Comparison of ENCODE assay signal across 1 cellular context in genomic region chr2:159712194-159712928, GRCh38.
A peak's percentile ranks its signal among the peaks of the same experiment; 100 is the strongest.
TF ChIP-seq lines count a peak whose summit lies in the region.

Gene MARCHF7 (plus strand): TSS chr2:159712506. CDS start chr2:159729023, 16,517 bp downstream.

TF ChIP-seq in K562, 482 proteins besides CTCF, POLR2A, EP300 and RAD21 (continued from another document and continues in another):
- TF ChIP-seq HNRNPL (IDR thresholded peaks at IDR 0.05; ENCODE audit: low read depth, low read length) (peak; percentile 97), MIER1 (IDR thresholded peaks at IDR 0.05; ENCODE audit: low read depth) (no peak), NELFE (IDR thresholded peaks at IDR 0.05; ENCODE audit: insufficient read depth, insufficient read length) (peak; percentile 51), CHCHD3 (CRISPR knock-in tag; IDR thresholded peaks at IDR 0.05) (0 out of 2 replicates have a peak, but pooled peaks have one; percentile 87), WHSC1 (IDR thresholded peaks at IDR 0.05; ENCODE audit: low read length) (no peak), TEAD2 (tag; IDR thresholded peaks at IDR 0.05) (no peak), IRF1 (CRISPR knock-in tag; IDR thresholded peaks at IDR 0.05; ENCODE audit: borderline replicate concordance) (no peak), SRF (CRISPR knock-in tag; IDR thresholded peaks at IDR 0.05) (peak in 1 of 2 experiments; percentile 64; a peak in 3 of 4 replicates), DLX4 (CRISPR knock-in tag; IDR thresholded peaks at IDR 0.05) (no peak), CHD4 (IDR thresholded peaks at IDR 0.05; ENCODE audit: insufficient read depth, insufficient replicate concordance, low read depth, low read length, poor library complexity, severe bottlenecking) (no peak), ZFX (CRISPR knock-in tag; IDR thresholded peaks at IDR 0.05) (peak; percentile 100), NCOA2 (IDR thresholded peaks at IDR 0.05; ENCODE audit: partially characterized antibody in 2 of 2) (no peak), THRB (CRISPR knock-in tag; conservative IDR thresholded peaks at IDR 0.05) (0 out of 2 replicates have a peak, but pooled peaks have one; percentile 25), RNF219 (CRISPR knock-in tag; IDR thresholded peaks at IDR 0.05) (no peak), ZNF785 (CRISPR knock-in tag; IDR thresholded peaks at IDR 0.05) (no peak), STAG1 (CRISPR knock-in tag; IDR thresholded peaks at IDR 0.05; ENCODE audit: borderline replicate concordance) (no peak; the same call in 1 of the 2 replicates), PHB (CRISPR knock-in tag; IDR thresholded peaks at IDR 0.05) (no peak), NCOA1 (IDR thresholded peaks at IDR 0.05; ENCODE audit: low read depth) (peak; percentile 74; the same call in 1 of the 2 replicates), MEF2D (tag; conservative IDR thresholded peaks at IDR 0.05; ENCODE audit: low read depth) (no peak), ETV1 (tag; conservative IDR thresholded peaks at IDR 0.05; ENCODE audit: low read depth) (peak; percentile 90), RNF2 (IDR thresholded peaks at IDR 0.05) (0 out of 2 replicates have a peak, but pooled peaks have one; percentile 2), ARID3A (IDR thresholded peaks at IDR 0.05; ENCODE audit: borderline replicate concordance, low read depth, low read length) (no peak), ATF6 (CRISPR knock-in tag; IDR thresholded peaks at IDR 0.05) (peak; percentile 31; the same call in 1 of the 2 replicates), FOXP1 (CRISPR knock-in tag; IDR thresholded peaks at IDR 0.05) (peak; percentile 91), XRCC5 (IDR thresholded peaks at IDR 0.05; ENCODE audit: low read depth, low read length) (peak; percentile 97), PURB (CRISPR knock-in tag; IDR thresholded peaks at IDR 0.05; ENCODE audit: low read depth) (no peak), POLR2AphosphoS2 (IDR thresholded peaks at IDR 0.05; ENCODE audit: low read length) (peak; percentile 39; the same call in 1 of the 2 replicates), ELF4 (CRISPR knock-in tag; IDR thresholded peaks at IDR 0.05) (peak; percentile 77), MXI1 (IDR thresholded peaks at IDR 0.05; ENCODE audit: low read depth, low read length) (peak; percentile 91), FOXA1 (IDR thresholded peaks at IDR 0.05; ENCODE audit: borderline replicate concordance) (no peak), ARID2 (IDR thresholded peaks at IDR 0.05) (no peak), RFX7 (CRISPR knock-in tag; IDR thresholded peaks at IDR 0.05) (no peak), DDX20 (tag; IDR thresholded peaks at IDR 0.05; ENCODE audit: low read depth) (no peak), CTBP1 (IDR thresholded peaks at IDR 0.05; ENCODE audit: borderline replicate concordance) (peak; percentile 84), AFF1 (IDR thresholded peaks at IDR 0.05; ENCODE audit: low read depth in 1 of 2, partially characterized antibody in 2 of 2) (peak in 1 of 2 experiments; percentile 85), THAP7 (CRISPR knock-in tag; IDR thresholded peaks at IDR 0.05) (no peak), ARID1B (IDR thresholded peaks at IDR 0.05) (peak; percentile 65), ZNF12 (CRISPR knock-in tag; IDR thresholded peaks at IDR 0.05) (peak; percentile 83; the same call in 1 of the 2 replicates), ASH1L (IDR thresholded peaks at IDR 0.05; ENCODE audit: borderline replicate concordance, low read depth, partially characterized antibody) (no peak), CBX3 (IDR thresholded peaks at IDR 0.05; ENCODE audit: borderline replicate concordance in 1 of 2, low read length in 2 of 2) (peak in 1 of 2 experiments; percentile 38; a peak in 2 of 3 replicates), PML (IDR thresholded peaks at IDR 0.05; ENCODE audit: low read length) (peak; percentile 88), ZC3H4 (CRISPR knock-in tag; IDR thresholded peaks at IDR 0.05; ENCODE audit: borderline replicate concordance) (peak; percentile 71; the same call in 1 of the 2 replicates), PHF21A (IDR thresholded peaks at IDR 0.05; ENCODE audit: borderline replicate concordance, low read depth) (no peak), XRCC3 (IDR thresholded peaks at IDR 0.05) (no peak), ZNF274 (IDR thresholded peaks at IDR 0.05; ENCODE audit: borderline replicate concordance, low read depth, low read length) (no peak; the same call in 1 of the 2 replicates), ZNF280A (IDR thresholded peaks at IDR 0.05; ENCODE audit: low read depth, partially characterized antibody) (no peak), ZNF217 (CRISPR knock-in tag; IDR thresholded peaks at IDR 0.05) (no peak), TCFL5 (CRISPR knock-in tag; conservative IDR thresholded peaks at IDR 0.05) (no peak), MCM3 (IDR thresholded peaks at IDR 0.05) (no peak), ZNF232 (CRISPR knock-in tag; IDR thresholded peaks at IDR 0.05) (peak; percentile 95), BCL6 (CRISPR knock-in tag; IDR thresholded peaks at IDR 0.05) (no peak), BRD4 (IDR thresholded peaks at IDR 0.05) (peak; percentile 100), ZNF165 (CRISPR knock-in tag; IDR thresholded peaks at IDR 0.05; ENCODE audit: borderline replicate concordance) (0 out of 2 replicates have a peak, but pooled peaks have one; percentile 25), USF1 (CRISPR knock-in tag; IDR thresholded peaks at IDR 0.05) (no peak), GTF2E2 (tag; IDR thresholded peaks at IDR 0.05) (peak; percentile 93), ZNF263 (CRISPR knock-in tag; IDR thresholded peaks at IDR 0.05; ENCODE audit: borderline replicate concordance) (peak; percentile 76; the same call in 1 of the 2 replicates), NR4A1 (CRISPR knock-in tag; IDR thresholded peaks at IDR 0.05) (0 out of 2 replicates have a peak, but pooled peaks have one; percentile 42), NR4A1 (tag; IDR thresholded peaks at IDR 0.05) (peak; percentile 75; the same call in 1 of the 2 replicates)
